In the genomic region with DNA sequence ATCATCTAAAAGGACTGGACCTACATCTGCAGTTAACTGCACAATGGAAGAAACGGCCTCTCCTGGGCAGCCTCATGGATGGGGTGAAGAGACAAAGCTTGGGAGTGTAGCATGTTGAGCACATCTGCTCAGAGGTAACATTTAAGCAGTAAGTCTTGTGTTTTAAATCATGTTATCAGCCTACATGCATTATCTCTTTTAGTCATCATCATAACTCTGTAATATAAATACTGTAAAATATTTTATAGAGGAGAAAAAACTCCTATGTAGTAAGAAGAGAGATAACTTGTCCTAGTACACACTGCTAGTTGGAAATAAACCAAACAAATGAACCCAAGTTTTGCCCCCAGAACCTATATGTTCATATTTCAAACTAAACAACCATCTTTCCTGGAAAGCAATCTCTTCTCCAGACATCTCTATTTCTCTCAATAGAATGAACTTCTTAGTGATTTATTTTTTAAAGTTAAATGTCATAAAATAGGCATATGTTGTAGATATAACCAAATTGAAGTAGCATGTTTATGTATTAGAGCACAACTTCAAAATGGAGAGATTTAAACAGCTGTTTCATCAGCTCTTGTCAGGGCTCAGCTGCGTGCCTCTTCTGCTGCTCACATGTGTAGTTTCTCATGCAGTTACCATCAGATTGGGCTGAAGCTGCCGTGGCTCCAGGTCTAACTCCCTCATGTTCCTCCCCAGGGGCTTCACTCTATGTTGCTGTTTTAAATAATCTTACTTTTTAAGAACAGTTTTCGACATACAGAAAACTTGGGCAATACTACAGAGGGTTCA, we compare ENCODE assay signal across 34 cellular contexts.
"Had no signal": no experiment of that assay in that cellular context is flagged by ENCODE, and none has a peak within 500 bp of the region (broad histone marks: within the 10 kb centered on the region; RNA-seq: fewer than 3 reads in every experiment).

No MANE protein-coding gene starts in this region.

- DNase-seq: activated CD4-positive, alpha-beta memory T cell treated with anti-CD3 and anti-CD28 coated beads, Interleukin-2, amount 10 ng/mL, durations not matched to agents 7 days and 5 days; activated CD4-positive, alpha-beta T cell treated with anti-CD3 and anti-CD28 coated beads for 1 hour; activated CD4-positive, alpha-beta T cell treated with anti-CD3 and anti-CD28 coated beads for 36 hours; activated CD4-positive, alpha-beta T cell treated with anti-CD3 and anti-CD28 coated beads for 48 hours; activated CD4-positive, alpha-beta T cell treated with anti-CD3 and anti-CD28 coated beads, Interleukin-2, amount 10 ng/mL, durations not matched to agents 7 days and 5 days; activated CD4-positive, alpha-beta T cell treated with anti-CD3 and anti-CD28 coated beads, Interleukin-2, amount 50 U/mL, for 48 hours; activated CD4-positive, CD25-positive, alpha-beta regulatory T cell; activated CD8-positive, alpha-beta memory T cell treated with anti-CD3 and anti-CD28 coated beads for 24 hours; activated CD8-positive, alpha-beta memory T cell treated with anti-CD3 and anti-CD28 coated beads, Interleukin-2, amount 10 ng/mL, durations not matched to agents 7 days and 5 days; activated CD8-positive, alpha-beta memory T cell treated with anti-CD3 and anti-CD28 coated beads, Interleukin-2, amount 50 U/mL, for 48 hours; activated CD8-positive, alpha-beta T cell treated with anti-CD3 and anti-CD28 coated beads, Interleukin-2, amount 10 ng/mL, durations not matched to agents 7 days and 5 days; activated effector memory CD4-positive, alpha-beta T cell treated with Interleukin-2 at 50 U/mL for 16 hours; activated gamma-delta T cell; activated naive CD4-positive, alpha-beta T cell treated with anti-CD3 and anti-CD28 coated beads, Interleukin-2, amount 10 ng/mL, durations not matched to agents 7 days and 5 days; activated naive CD4-positive, alpha-beta T cell treated with Interleukin-2 at 50 U/mL for 16 hours; activated naive CD8-positive, alpha-beta T cell treated with anti-CD3 and anti-CD28 coated beads for 36 hours; activated T-cell treated with anti-CD3 and anti-CD28 coated beads, Interleukin-2, amount 50 U/mL, for 24 hours; activated T-cell treated with anti-CD3 and anti-CD28 coated beads, Interleukin-2, amount 50 U/mL, for 48 hours; adrenal gland; amniotic stem cell; aorta; body of pancreas; brain microvascular endothelial cell; central memory CD4-positive, alpha-beta T cell; T-helper 1 cell; T-helper 2 cell; T-helper 9 cell; WERI-Rb-1 had no signal

- H3K27ac ChIP-seq: adrenal gland, body of pancreas, brain microvascular endothelial cell, breast epithelium, WERI-Rb-1 had no signal

- H3K4me3 ChIP-seq: adrenal gland, body of pancreas, breast epithelium had no signal

- H3K4me1 ChIP-seq: adrenal gland, body of pancreas, breast epithelium had no signal

- H3K27me3 ChIP-seq: adrenal gland, body of pancreas, brain microvascular endothelial cell, breast epithelium had no signal

- ATAC-seq: activated CD4-positive, alpha-beta T cell treated with anti-CD3 and anti-CD28 coated beads for 36 hours; activated CD4-positive, CD25-positive, alpha-beta regulatory T cell treated with anti-CD3 and anti-CD28 coated beads, Interleukin-2, amount 50 U/mL, for 24 hours; activated CD8-positive, alpha-beta memory T cell treated with anti-CD3 and anti-CD28 coated beads, Interleukin-2, amount 10 ng/mL, durations not matched to agents 7 days and 5 days; activated CD8-positive, alpha-beta T cell treated with anti-CD3 and anti-CD28 coated beads, Interleukin-2, amount 10 ng/mL, durations not matched to agents 7 days and 5 days; activated naive CD4-positive, alpha-beta T cell treated with anti-CD3 and anti-CD28 coated beads, Interleukin-2, amount 50 U/mL, for 72 hours; body of pancreas; WTC11 had no signal

- FAIRE-seq: astrocyte, TTC549 had no signal

- H3K36me3 ChIP-seq: adrenal gland, brain microvascular endothelial cell, breast epithelium, WERI-Rb-1 had no signal

- H3K9me3 ChIP-seq: adrenal gland, body of pancreas, breast epithelium had no signal
